ENCODE assay signal across 19 cellular contexts in the genomic region with DNA sequence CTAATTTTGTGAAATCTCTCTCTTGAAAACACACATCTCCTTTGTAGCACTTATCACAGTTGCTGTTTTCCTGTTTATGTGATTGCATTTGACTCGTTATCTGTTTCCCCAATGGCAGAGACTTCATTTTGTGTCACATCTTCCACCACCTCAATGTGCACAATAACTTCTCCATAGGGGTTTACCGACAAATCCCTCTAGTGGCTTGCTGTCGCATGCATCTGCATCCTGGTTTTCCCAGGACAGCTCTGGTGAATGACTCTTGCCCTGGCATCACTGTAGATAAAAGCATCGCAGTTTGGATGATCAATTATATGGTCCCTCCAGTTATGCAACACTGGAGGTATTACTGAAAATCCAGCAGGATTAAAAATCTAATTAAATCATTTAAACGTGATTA.
DNase-seq lines count a peak whose midpoint lies in the region; ATAC-seq, FAIRE-seq and TF ChIP-seq lines count a peak whose summit lies in the region.
"Had no signal": no experiment of that assay in that cellular context is flagged by ENCODE, and none has a peak within 500 bp of the region (broad histone marks: within the 10 kb centered on the region; RNA-seq: fewer than 3 reads in every experiment).

No MANE protein-coding gene starts in this region.

- no peak overlapping the region for H2BK15ac ChIP-seq in H1 (ENCODE audit: low read length)

- 79% methylated on average over 5 of the region's 5 CpGs; no CpG with 5 or more reads in 1 of the 2 experiments for WGBS in H1 (ENCODE audit: extremely low coverage in 1 of 2, insufficient coverage in 1 of 2, insufficient read length in 1 of 2, insufficient replicate concordance in 2 of 2, low coverage in 1 of 2, low lambda C conversion rate in 2 of 2, missing lambda C conversion rate in 1 of 2), 2 experiments
- whole genome bisulfite sequencing in trophoblast cell (ENCODE audit: extremely low coverage, insufficient coverage, insufficient read length) = no CpG with 5 or more reads among the region's 5 CpGs

- H3K36me3 ChIP-seq in H1 (ENCODE audit: control insufficient read depth in 2 of 4, insufficient read depth in 4 of 4, low read length in 3 of 4) (no peaks in the 10 kb centered on the region), trophoblast cell (ENCODE audit: control insufficient read depth in 1 of 2, insufficient read depth in 2 of 2, low read length in 2 of 2) (no peaks in the 10 kb centered on the region), left lung (no peaks in the 10 kb centered on the region)
- H3K36me3 ChIP-seq: BLaER1 had no signal

- peak; percentile 33 for DNase-seq in HT-29 (ENCODE audit: low spot score)
- no peak for DNase-seq in H1 (ENCODE audit: low read depth in 1 of 2, low spot score in 2 of 2)
- DNase-seq in trophoblast cell = no peak
- DNase-seq in NCI-H748 treated with DMSO at 0.1 percent for 48 hours (lab: John Stamatoyannopoulos, UW) = no peak
- DNase-seq in NCI-H524 (lab: John Stamatoyannopoulos, UW) = no peak
- DNase-seq in left lung = no peak
- DNase-seq: 8988T; Calu3; CD8-positive, alpha-beta T cell; DMS79 treated with DMSO at 0.1 percent for 48 hours; GF-D8; HFFc6; IMR-90 had no signal

- H3K79me2 ChIP-seq in H1 (ENCODE audit: control insufficient read depth in 1 of 2, insufficient read depth in 2 of 2, low read length in 2 of 2) (no peaks in the 10 kb centered on the region), trophoblast cell (ENCODE audit: control insufficient read depth, insufficient read depth, low read length, poor library complexity) (no peaks in the 10 kb centered on the region)

- H3K9me3 ChIP-seq in H1 (ENCODE audit: insufficient read depth in 2 of 2, low read depth in 1 of 2, low read length in 1 of 2) (no peaks in the 10 kb centered on the region), trophoblast cell (ENCODE audit: insufficient read depth, low read depth, low read length) (no peaks in the 10 kb centered on the region), left lung (no peaks in the 10 kb centered on the region)

- no peak overlapping the region for H4K8ac ChIP-seq in H1 (ENCODE audit: extremely low read depth, insufficient read depth, low read length)
- H4K8ac ChIP-seq in trophoblast cell (ENCODE audit: low read depth, low read length) = no peak overlapping the region

- no peak overlapping the region for H3K56ac ChIP-seq in H1 (replicated peaks; ENCODE audit: insufficient read length, low read depth, low read length)

- H3K79me1 ChIP-seq in H1 (ENCODE audit: low read depth, low read length) (no peaks in the 10 kb centered on the region), trophoblast cell (ENCODE audit: low read length) (peaks cover 6% of the 10 kb centered on the region)

- H2BK120ac ChIP-seq in H1 (replicated peaks; ENCODE audit: low read depth, low read length) = no peak overlapping the region
- no peak overlapping the region for H2BK120ac ChIP-seq in trophoblast cell (ENCODE audit: insufficient read depth, low read length, poor library complexity)

- POLR2A ChIA-PET in H1 (lab: Charles Lee; ENCODE audit: partially characterized antibody) = no interaction called here

- H3K18ac ChIP-seq in H1 (ENCODE audit: extremely low read depth, low read length) = no peak overlapping the region
- H3K18ac ChIP-seq in trophoblast cell (ENCODE audit: low read length) = no peak overlapping the region

- no peak overlapping the region for H4K12ac ChIP-seq in trophoblast cell (ENCODE audit: low read depth, low read length)

- H3K14ac ChIP-seq in H1 (ENCODE audit: insufficient read length) = no peak overlapping the region
- no peak overlapping the region for H3K14ac ChIP-seq in trophoblast cell (ENCODE audit: low read length)

- H2AK5ac ChIP-seq in H1 (ENCODE audit: low read depth, low read length) (no peak overlapping the region), trophoblast cell (ENCODE audit: low read length) (no peak overlapping the region)

- no peaks in the 10 kb centered on the region for H4K20me1 ChIP-seq in H1 (replicated peaks in 1 of 2; ENCODE audit: control insufficient read depth in 1 of 2, insufficient read depth in 2 of 2, low read length in 2 of 2)
- H4K20me1 ChIP-seq: BLaER1 had no signal

- TF ChIP-seq CTCF in C4-2B (conservative IDR thresholded peaks at IDR 0.05) (peak; percentile 2; the same call in 1 of the 2 replicates), H1 (IDR thresholded peaks at IDR 0.05; ENCODE audit: control extremely low read depth in 1 of 3, insufficient read depth in 1 of 3, low read depth in 1 of 3, low read length in 3 of 3) (no peak), left lung (IDR thresholded peaks at IDR 0.05) (no peak)

- no peak overlapping the region for H3K27ac ChIP-seq in C4-2B
- no peak overlapping the region for H3K27ac ChIP-seq in H1 (ENCODE audit: low read depth, low read length)
- no peak overlapping the region for H3K27ac ChIP-seq in trophoblast cell (ENCODE audit: low read depth, low read length)
- no peak overlapping the region for H3K27ac ChIP-seq in left lung
- H3K27ac ChIP-seq: BLaER1, HL-60 had no signal

- no peak overlapping the region for H2BK20ac ChIP-seq in H1 (ENCODE audit: low read length)

- no peak overlapping the region for H3K9ac ChIP-seq in H1 (replicated peaks in 1 of 4; ENCODE audit: extremely low read depth in 1 of 4, low read depth in 3 of 4, low read length in 3 of 4)
- no peak overlapping the region for H3K9ac ChIP-seq in trophoblast cell (ENCODE audit: low read length)
- H3K9ac ChIP-seq: BLaER1 had no signal

- no peak overlapping the region for H3K4ac ChIP-seq in H1 (replicated peaks; ENCODE audit: insufficient read length, low read depth, low read length)
- H3K4ac ChIP-seq in trophoblast cell (ENCODE audit: low read depth, low read length) = no peak overlapping the region

- H3K23ac ChIP-seq in H1 (ENCODE audit: insufficient read length) (no peak overlapping the region), trophoblast cell (ENCODE audit: low read length) (no peak overlapping the region)

- H4K5ac ChIP-seq in H1 (ENCODE audit: insufficient read length, low read depth, low read length) = no peak overlapping the region

- no peak overlapping the region for H4K91ac ChIP-seq in H1 (replicated peaks; ENCODE audit: insufficient read length, low read length)
- no peak overlapping the region for H4K91ac ChIP-seq in trophoblast cell (ENCODE audit: low read depth, low read length)

- no peak for ATAC-seq in left lung
- ATAC-seq: CD8-positive, alpha-beta T cell; HCT116 had no signal

- H3K4me2 ChIP-seq in H1 (ENCODE audit: insufficient read depth in 1 of 2, low read depth in 2 of 2, low read length in 2 of 2) = no peak overlapping the region
- no peak overlapping the region for H3K4me2 ChIP-seq in trophoblast cell (ENCODE audit: low read length)
- H3K4me2 ChIP-seq: BLaER1 had no signal

- no peak overlapping the region for H2BK12ac ChIP-seq in H1 (ENCODE audit: low read depth, low read length)
- peak overlapping the region; percentile 59 for H2BK12ac ChIP-seq in trophoblast cell (ENCODE audit: low read length)

- FAIRE-seq in H1 (lab: Jason Lieb, UNC) = no peak
- FAIRE-seq: H54, HTR-8/SVneo had no signal

- no peak for TF ChIP-seq EP300 in H1 (IDR thresholded peaks at IDR 0.05; ENCODE audit: borderline replicate concordance in 1 of 2, low read depth in 2 of 2, low read length in 2 of 2)

- TF ChIP-seq POLR2A in H1 (IDR thresholded peaks at IDR 0.05; ENCODE audit: control extremely low read depth in 1 of 2, low read depth in 2 of 2, low read length in 2 of 2) = no peak

- H3K4me1 ChIP-seq in H1 (replicated peaks in 1 of 4; ENCODE audit: control insufficient read depth in 3 of 4, insufficient read depth in 4 of 4, low read length in 3 of 4) (peaks cover 0 to 7% (median under 1%) of the 10 kb centered on the region in 4 experiments; a peak in 2 of 7 replicates), trophoblast cell (ENCODE audit: control insufficient read depth in 1 of 2, insufficient read depth in 2 of 2, low read length in 2 of 2) (peaks cover 0 to 2% of the 10 kb centered on the region in 2 experiments), left lung (no peaks in the 10 kb centered on the region)

- CTCF ChIA-PET in H1 (lab: Charles Lee; ENCODE audit: partially characterized antibody) = no interaction called here

- no peaks in the 10 kb centered on the region for H3K23me2 ChIP-seq in H1 (ENCODE audit: low read depth, low read length)

- H2BK5ac ChIP-seq in H1 (ENCODE audit: low read depth, low read length) (no peak overlapping the region), trophoblast cell (ENCODE audit: low read depth, low read length, poor library complexity) (no peak overlapping the region)

- no peaks in the 10 kb centered on the region for H3K27me3 ChIP-seq in H1 (replicated peaks in 1 of 4; ENCODE audit: control insufficient read depth in 3 of 4, extremely low read depth in 1 of 4, insufficient read depth in 3 of 4, low read length in 3 of 4)
- no peaks in the 10 kb centered on the region for H3K27me3 ChIP-seq in trophoblast cell (ENCODE audit: insufficient read depth, low read length)
- H3K27me3 ChIP-seq in left lung = no peaks in the 10 kb centered on the region
- H3K27me3 ChIP-seq: BLaER1 had no signal

- no peak overlapping the region for H3K4me3 ChIP-seq in H1 (ENCODE audit: extremely low read depth in 1 of 4, insufficient read depth in 2 of 4, low read depth in 3 of 4, low read length in 4 of 4)
- H3K4me3 ChIP-seq in trophoblast cell (ENCODE audit: low read depth, low read length) = no peak overlapping the region
- no peak overlapping the region for H3K4me3 ChIP-seq in left lung
- H3K4me3 ChIP-seq: BLaER1 had no signal

- peak overlapping the region; percentile 75; the same call in 1 of the 2 replicates for H2AFZ ChIP-seq in H1 (ENCODE audit: low read length)
- H2AFZ ChIP-seq in trophoblast cell (ENCODE audit: insufficient read depth, low read length, poor library complexity) = no peak overlapping the region

- intact Hi-C loops in left lung (cut with DNase I) = no loop called here

- TF ChIP-seq RAD21 in H1 (IDR thresholded peaks at IDR 0.05 in 1 of 2, conservative IDR thresholded peaks at IDR 0.05 in 1 of 2; ENCODE audit: low read depth in 2 of 2, low read length in 2 of 2) = no peak
